In the genomic region with DNA sequence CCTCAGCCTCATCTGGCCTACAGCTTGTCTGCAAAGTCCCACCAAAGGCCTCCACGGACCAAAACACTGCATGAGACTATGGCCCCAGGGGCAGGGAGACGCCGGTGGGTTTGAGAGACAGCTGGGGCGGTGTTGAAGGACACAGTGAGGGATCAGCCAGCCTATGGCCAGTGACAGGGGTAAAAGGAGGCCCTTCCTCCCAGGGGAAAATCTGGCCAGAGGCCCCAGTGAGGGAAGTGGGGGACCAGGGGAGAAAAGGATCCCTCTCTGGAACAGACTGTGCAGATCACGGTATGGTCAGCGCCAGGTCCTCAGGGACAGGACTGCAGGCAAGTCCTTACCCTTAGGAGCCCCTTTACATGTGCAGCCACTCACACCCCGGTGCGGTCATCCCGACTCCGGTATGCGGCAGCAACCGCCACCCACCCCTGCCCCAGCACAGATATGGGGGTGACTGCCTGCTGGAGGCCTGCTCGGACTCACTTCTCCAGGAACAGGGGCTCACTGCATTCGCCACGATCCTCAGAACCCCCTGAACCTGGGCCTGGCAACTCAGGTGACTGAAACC, we compare ENCODE assay signal across 8 cellular contexts. TPM values are rescaled to one million over a fixed set of nuclear protein-coding genes. Genes with fewer than 3 reads are reported as not detected.
DNase-seq lines count a peak whose midpoint lies in the region; ATAC-seq and TF ChIP-seq lines count a peak whose summit lies in the region.

No MANE protein-coding gene starts in this region.

- H4K20me1 ChIP-seq in KMS-11 (ENCODE audit: insufficient read depth): peaks cover 18% of the 10 kb centered on the region

- H3K4me1 ChIP-seq in KMS-11 (ENCODE audit: low read depth, poor library complexity, severe bottlenecking) (peaks cover 51% of the 10 kb centered on the region), right lobe of liver (peaks cover 0 to 58% (median 25%) of the 10 kb centered on the region in 4 donors), tibial nerve (peaks cover 0 to 85% (median 58%) of the 10 kb centered on the region in 4 donors)

- 7% methylated on average over 5 of the region's 15 CpGs for WGBS in right lobe of liver (ENCODE audit: insufficient coverage, low coverage, low lambda C conversion rate, missing lambda C conversion rate)
- WGBS in tibial nerve, 2 donors: 9 to 19% methylated on average over 5 to 15 of the region's 15 CpGs

- no peak for TF ChIP-seq POLR2A in right lobe of liver (IDR thresholded peaks at IDR 0.05)
- peak in 1 of 2 donors; percentile 13 for TF ChIP-seq POLR2A in tibial nerve (IDR thresholded peaks at IDR 0.05)

- peak overlapping the region; percentile 83 for H3K4me3 ChIP-seq in KMS-11 (IDR thresholded peaks at IDR 0.05; ENCODE audit: insufficient read depth, low read depth, low read length)
- peak overlapping the region; percentile 74 for H3K4me3 ChIP-seq in astrocyte of the spinal cord (ENCODE audit: low read depth, low read length)
- peak overlapping the region; percentile 68 to 89 (median 81) for H3K4me3 ChIP-seq in right lobe of liver
- peak overlapping the region; percentile 70 to 89 (median 79) for H3K4me3 ChIP-seq in tibial nerve

- intact Hi-C loops in right lobe of liver (cut with DNase I): no loop called here

- ATAC-seq in right lobe of liver (no peak), HG02870 (IDR thresholded peaks at IDR 0.05; ENCODE audit: unreplicated experiment) (no peak), GM21381 (IDR thresholded peaks at IDR 0.05; ENCODE audit: unreplicated experiment) (no peak)

- no peak for TF ChIP-seq EP300 in tibial nerve (IDR thresholded peaks at IDR 0.05)

- peak overlapping the region; percentile 97 for H3K4me2 ChIP-seq in KMS-11

- peak overlapping the region; percentile 93 for H3K9ac ChIP-seq in KMS-11

- H3K79me2 ChIP-seq in KMS-11 (ENCODE audit: insufficient read depth, low read depth): peaks cover 54% of the 10 kb centered on the region

- H3K27me3 ChIP-seq in KMS-11 (ENCODE audit: insufficient read depth, low read depth): no peaks in the 10 kb centered on the region
- H3K27me3 ChIP-seq in right lobe of liver: no peaks in the 10 kb centered on the region
- H3K27me3 ChIP-seq in tibial nerve: no peaks in the 10 kb centered on the region

- DNase-seq in astrocyte of the spinal cord (ENCODE audit: low read depth, low spot score) (no peak), right lobe of liver (peak in 1 of 3 donors; percentile 44), tibial nerve (ENCODE audit: low spot score in 2 of 2) (no peak), SKM-1 (lab: John Stamatoyannopoulos, UW; ENCODE audit: unreplicated experiment) (no peak)

- peak overlapping the region; percentile 73 for H2AFZ ChIP-seq in KMS-11 (ENCODE audit: low read depth)

- no peak for TF ChIP-seq CTCF in C4-2B (conservative IDR thresholded peaks at IDR 0.05)
- TF ChIP-seq CTCF in KMS-11 (conservative IDR thresholded peaks at IDR 0.05; ENCODE audit: low read depth, low read length): no peak
- no peak for TF ChIP-seq CTCF in astrocyte of the spinal cord (IDR thresholded peaks at IDR 0.05; ENCODE audit: low read depth, low read length)
- TF ChIP-seq CTCF in right lobe of liver (IDR thresholded peaks at IDR 0.05): no peak
- TF ChIP-seq CTCF in tibial nerve (IDR thresholded peaks at IDR 0.05): no peak

- H3K27ac ChIP-seq in C4-2B: peak overlapping the region; percentile 84
- peak overlapping the region; percentile 66 for H3K27ac ChIP-seq in KMS-11
- H3K27ac ChIP-seq in right lobe of liver: peak overlapping the region; percentile 90 to 97 (median 92)
- H3K27ac ChIP-seq in tibial nerve: peak overlapping the region; percentile 96 to 99 (median 97)

- H3K9me3 ChIP-seq in right lobe of liver: no peaks in the 10 kb centered on the region
- H3K9me3 ChIP-seq in tibial nerve: no peaks in the 10 kb centered on the region

- H3K36me3 ChIP-seq in KMS-11 (ENCODE audit: insufficient read depth): peaks cover 6% of the 10 kb centered on the region; the same call in 1 of the 2 replicates
- H3K36me3 ChIP-seq in right lobe of liver: peaks cover 0 to 9% (median 4%) of the 10 kb centered on the region in 4 donors
- H3K36me3 ChIP-seq in tibial nerve: peaks cover 0 to 9% (median 0%) of the 10 kb centered on the region in 3 donors

- in situ Hi-C loops in astrocyte of the spinal cord (cut with HindIII; ENCODE audit: low sequenced_read_pairs): no loop called here

RNA-seq across cellular contexts. Expression of gene CERS2, which starts 1.3 kb away (rescaled TPM):
- total RNA-seq in right lobe of liver (100 to 1,000 TPM; 298 to 572 (median 459) TPM), tibial nerve (100 to 1,000 TPM; 137 to 168 (median 140) TPM)

RNA-seq across cellular contexts. Expression of gene ANXA9, which starts 8.8 kb away (rescaled TPM):
- total RNA-seq in right lobe of liver: 10 to 100 TPM in 5 of 6 experiments, 1 to 10 TPM in 1; 9.9 to 18.5 (median 15.1) TPM
- total RNA-seq in tibial nerve: 10 to 100 TPM in 2 of 4 donors, 1 to 10 TPM in 2; 2.1 to 12.2 (median 7.8) TPM

RNA-seq across cellular contexts. Expression of gene MINDY1, which starts 33.4 kb away (rescaled TPM):
- total RNA-seq in right lobe of liver (10 to 100 TPM; 10.1 to 19.7 (median 15.4) TPM), tibial nerve (10 to 100 TPM; 45.5 to 63.2 (median 49.5) TPM)

RNA-seq across cellular contexts. Expression of gene PRUNE1, which starts 34.9 kb away (rescaled TPM):
- total RNA-seq in right lobe of liver (10 to 100 TPM in 4 of 6 experiments, 1 to 10 TPM in 2; 4.7 to 12.0 (median 10.1) TPM), tibial nerve (10 to 100 TPM; 22.0 to 40.4 (median 28.5) TPM)

RNA-seq across cellular contexts. Expression of gene SETDB1, which starts 47.2 kb away (rescaled TPM):
- total RNA-seq in right lobe of liver: 10 to 100 TPM; 10.4 to 17.8 (median 12.9) TPM
- total RNA-seq in tibial nerve: 10 to 100 TPM; 30.6 to 42.9 (median 35.3) TPM
